In genomic region chr5:91151947-91152346, GRCh38 we compare ENCODE assay signal across 1 cellular context.
TF ChIP-seq lines count a peak whose summit lies in the region.

No MANE protein-coding gene starts in this region.

TF ChIP-seq in GM23338, 12 proteins besides CTCF, POLR2A, EP300 and RAD21 (continued from another document):
- TF ChIP-seq ZNF462 (CRISPR knock-in tag; IDR thresholded peaks at IDR 0.05) (no peak), ETS1 (IDR thresholded peaks at IDR 0.05) (no peak), CREB1 (CRISPR knock-in tag; IDR thresholded peaks at IDR 0.05; ENCODE audit: low read depth) (no peak), JUNB (IDR thresholded peaks at IDR 0.05; ENCODE audit: unreplicated experiment) (no peak), ZNF331 (CRISPR knock-in tag; IDR thresholded peaks at IDR 0.05; ENCODE audit: low read depth) (no peak), POLR2AphosphoS5 (IDR thresholded peaks at IDR 0.05; ENCODE audit: low read depth) (no peak), EZH2phosphoT487 (IDR thresholded peaks at IDR 0.05; ENCODE audit: unreplicated experiment) (no peak), STAT1 (IDR thresholded peaks at IDR 0.05; ENCODE audit: unreplicated experiment) (no peak)
TF ChIP-seq in GM23338: peak in this region for 0.
